ENCODE assay signal across 22 cellular contexts in genomic region chr13:111212517-111212873, GRCh38.
DNase-seq lines count a peak whose midpoint lies in the region; ATAC-seq, FAIRE-seq and TF ChIP-seq lines count a peak whose summit lies in the region.
"Had no signal": no experiment of that assay in that cellular context is flagged by ENCODE, and none has a peak within 500 bp of the region (broad histone marks: within the 10 kb centered on the region; RNA-seq: fewer than 3 reads in every experiment).

No MANE protein-coding gene starts in this region.

- no peak for TF ChIP-seq POLR2A in H1 (IDR thresholded peaks at IDR 0.05; ENCODE audit: control extremely low read depth in 1 of 2, low read depth in 2 of 2, low read length in 2 of 2)

- H3K23ac ChIP-seq in H1 (ENCODE audit: insufficient read length) (no peak overlapping the region), neuronal stem cell (ENCODE audit: low read depth, low read length, poor library complexity) (no peak overlapping the region)

- POLR2A ChIA-PET in H1 (lab: Charles Lee; ENCODE audit: partially characterized antibody), result interaction anchor here (0.6 to 1.4 kb wide), 3 partner anchors 10 to 154 kb away, joined by 3 to 4 read pairs (median 3); no protein-coding TSS in a partner anchor

- H3K9me2 ChIP-seq in Karpas-422 (replicated peaks; ENCODE audit: insufficient read depth, low read length), result no peaks in the 10 kb centered on the region

- H2BK5ac ChIP-seq in H1 (ENCODE audit: low read depth, low read length) (no peak overlapping the region), neuronal stem cell (ENCODE audit: low read length) (no peak overlapping the region)

- no peaks in the 10 kb centered on the region for H3K27me3 ChIP-seq in Karpas-422 (ENCODE audit: low read length)
- no peaks in the 10 kb centered on the region for H3K27me3 ChIP-seq in H1 (replicated peaks in 1 of 4; ENCODE audit: control insufficient read depth in 3 of 4, extremely low read depth in 1 of 4, insufficient read depth in 3 of 4, low read length in 3 of 4)
- H3K27me3 ChIP-seq in neuronal stem cell (ENCODE audit: control insufficient read depth in 3 of 3, insufficient read depth in 3 of 3, low read depth in 1 of 3, low read length in 3 of 3), result no peaks in the 10 kb centered on the region
- H3K27me3 ChIP-seq in thoracic aorta (replicated peaks; ENCODE audit: insufficient read depth), result no peaks in the 10 kb centered on the region
- H3K27me3 ChIP-seq: BLaER1 treated with 17β-estradiol and CSF1 and Interleukin-3, amounts not matched to agents 10 nM and 100 nM; foreskin keratinocyte; sigmoid colon had no signal

- H2AK5ac ChIP-seq in H1 (ENCODE audit: low read depth, low read length), result no peak overlapping the region
- H2AK5ac ChIP-seq in neuronal stem cell (ENCODE audit: low read depth, low read length), result no peak overlapping the region

- no peak overlapping the region for H2BK15ac ChIP-seq in H1 (ENCODE audit: low read length)
- H2BK15ac ChIP-seq in neuronal stem cell (ENCODE audit: low read length), result no peak overlapping the region

- no peak for FAIRE-seq in H1 (lab: Jason Lieb, UNC)
- FAIRE-seq: HepG2 had no signal

- H3K18ac ChIP-seq in H1 (ENCODE audit: extremely low read depth, low read length), result no peak overlapping the region
- H3K18ac ChIP-seq in neuronal stem cell (ENCODE audit: low read length), result no peak overlapping the region

- H4K8ac ChIP-seq in H1 (ENCODE audit: extremely low read depth, insufficient read depth, low read length) (no peak overlapping the region), neuronal stem cell (ENCODE audit: low read depth, low read length) (no peak overlapping the region)

- no peak overlapping the region for H3K9ac ChIP-seq in Karpas-422 (ENCODE audit: low read length)
- H3K9ac ChIP-seq in H1 (replicated peaks in 1 of 4; ENCODE audit: extremely low read depth in 1 of 4, low read depth in 3 of 4, low read length in 3 of 4), result peak overlapping the region in 1 of 4 experiments; percentile 54; a peak in 1 of 7 replicates
- H3K9ac ChIP-seq in neuronal stem cell (ENCODE audit: low read depth, low read length, poor library complexity), result no peak overlapping the region
- H3K9ac ChIP-seq: BLaER1 treated with 17β-estradiol and CSF1 and Interleukin-3, amounts not matched to agents 10 nM and 100 nM had no signal

- no peak overlapping the region for H4K5ac ChIP-seq in H1 (ENCODE audit: insufficient read length, low read depth, low read length)

- H2AFZ ChIP-seq in Karpas-422 (ENCODE audit: low read length) (no peak overlapping the region), H1 (ENCODE audit: low read length) (no peak overlapping the region), neuronal stem cell (ENCODE audit: low read length) (no peak overlapping the region)

- H3K4me2 ChIP-seq in Karpas-422 (ENCODE audit: low read depth, low read length, poor library complexity, severe bottlenecking), result no peak overlapping the region
- peak overlapping the region; percentile 61 to 74 for H3K4me2 ChIP-seq in H1 (ENCODE audit: insufficient read depth in 1 of 2, low read depth in 2 of 2, low read length in 2 of 2)
- H3K4me2 ChIP-seq in neuronal stem cell (ENCODE audit: insufficient read depth, low read length, poor library complexity, severe bottlenecking), result peak overlapping the region; percentile 40

- H3K56ac ChIP-seq in H1 (replicated peaks; ENCODE audit: insufficient read length, low read depth, low read length), result no peak overlapping the region

- TF ChIP-seq CTCF in H1 (IDR thresholded peaks at IDR 0.05; ENCODE audit: control extremely low read depth in 1 of 3, insufficient read depth in 1 of 3, low read depth in 1 of 3, low read length in 3 of 3), result no peak
- TF ChIP-seq CTCF in thoracic aorta (IDR thresholded peaks at IDR 0.05), result no peak

- no peak overlapping the region; the same call in 1 of the 2 replicates for H2BK12ac ChIP-seq in H1 (ENCODE audit: low read depth, low read length)
- no peak overlapping the region for H2BK12ac ChIP-seq in neuronal stem cell (ENCODE audit: low read length)

- H3K4me1 ChIP-seq in Karpas-422 (ENCODE audit: low read length), result peaks cover 87% of the 10 kb centered on the region
- H3K4me1 ChIP-seq in H1 (replicated peaks in 1 of 4; ENCODE audit: control insufficient read depth in 3 of 4, insufficient read depth in 4 of 4, low read length in 3 of 4), result peaks cover 20 to 47% (median 38%) of the 10 kb centered on the region in 4 experiments
- peaks cover 38 to 41% of the 10 kb centered on the region in 2 donors for H3K4me1 ChIP-seq in neuronal stem cell (ENCODE audit: control insufficient read depth in 2 of 2, insufficient read depth in 1 of 2, low read depth in 1 of 2, low read length in 2 of 2)
- H3K4me1 ChIP-seq in thoracic aorta (ENCODE audit: control insufficient read depth in 1 of 2, low read depth in 2 of 2), result peaks cover 49 to 97% of the 10 kb centered on the region in 2 donors
- H3K4me1 ChIP-seq: foreskin keratinocyte, HAP-1 had no signal

- H3K9me3 ChIP-seq in Karpas-422 (ENCODE audit: low read length) (no peaks in the 10 kb centered on the region), H1 (ENCODE audit: insufficient read depth in 2 of 2, low read depth in 1 of 2, low read length in 1 of 2) (no peaks in the 10 kb centered on the region), neuronal stem cell (replicated peaks in 1 of 2; ENCODE audit: control insufficient read depth in 2 of 2, insufficient read depth in 1 of 2, low read depth in 1 of 2, low read length in 2 of 2) (no peaks in the 10 kb centered on the region), thoracic aorta (no peaks in the 10 kb centered on the region)
- H3K9me3 ChIP-seq: BLaER1 treated with 17β-estradiol and CSF1 and Interleukin-3, amounts not matched to agents 10 nM and 100 nM; HAP-1; mucosa of descending colon; sigmoid colon had no signal

- H4K91ac ChIP-seq in H1 (replicated peaks; ENCODE audit: insufficient read length, low read length) (no peak overlapping the region), neuronal stem cell (ENCODE audit: low read depth, low read length, poor library complexity) (no peak overlapping the region)

- TF ChIP-seq EP300 in H1 (IDR thresholded peaks at IDR 0.05; ENCODE audit: borderline replicate concordance in 1 of 2, low read depth in 2 of 2, low read length in 2 of 2), result no peak

- H2BK120ac ChIP-seq in H1 (replicated peaks; ENCODE audit: low read depth, low read length) (no peak overlapping the region), neuronal stem cell (ENCODE audit: low read depth, low read length) (no peak overlapping the region)

- H3K4me3 ChIP-seq in Karpas-422 (ENCODE audit: low read length) (no peak overlapping the region), H1 (ENCODE audit: extremely low read depth in 1 of 4, insufficient read depth in 2 of 4, low read depth in 3 of 4, low read length in 4 of 4) (peak overlapping the region in 1 of 4 experiments; percentile 19; a peak in 1 of 8 replicates), neuronal stem cell (ENCODE audit: low read length in 2 of 2) (no peak overlapping the region), thoracic aorta (peak overlapping the region; percentile 9)
- H3K4me3 ChIP-seq: BLaER1 treated with 17β-estradiol and CSF1 and Interleukin-3, amounts not matched to agents 10 nM and 100 nM; HAP-1; mucosa of descending colon; sigmoid colon had no signal

- no peak overlapping the region for H3K14ac ChIP-seq in H1 (ENCODE audit: insufficient read length)
- no peak overlapping the region for H3K14ac ChIP-seq in neuronal stem cell (ENCODE audit: low read length)

- H3K27ac ChIP-seq in Karpas-422 (ENCODE audit: low read length) (0 out of 2 replicates have a peak overlapping the region, but pooled peaks have one; percentile 15), H1 (ENCODE audit: low read depth, low read length) (no peak overlapping the region), neuronal stem cell (replicated peaks; ENCODE audit: low read length) (peak overlapping the region; percentile 67), thoracic aorta (peak overlapping the region; percentile 17 to 68)
- H3K27ac ChIP-seq: BLaER1 treated with 17β-estradiol and CSF1 and Interleukin-3, amounts not matched to agents 10 nM and 100 nM; foreskin keratinocyte; WERI-Rb-1 had no signal

- H3K4ac ChIP-seq in H1 (replicated peaks; ENCODE audit: insufficient read length, low read depth, low read length) (no peak overlapping the region), neuronal stem cell (ENCODE audit: low read length) (no peak overlapping the region)

- H3K79me1 ChIP-seq in H1 (ENCODE audit: low read depth, low read length) (peaks cover 14% of the 10 kb centered on the region), neuronal stem cell (ENCODE audit: low read depth, low read length) (no peaks in the 10 kb centered on the region)

- H3K79me2 ChIP-seq in Karpas-422 (ENCODE audit: low read length) (peaks cover 99% of the 10 kb centered on the region), H1 (ENCODE audit: control insufficient read depth in 1 of 2, insufficient read depth in 2 of 2, low read length in 2 of 2) (peaks cover 0 to 92% of the 10 kb centered on the region in 2 experiments; a peak in 3 of 4 replicates)

- TF ChIP-seq RAD21 in H1 (IDR thresholded peaks at IDR 0.05 in 1 of 2, conservative IDR thresholded peaks at IDR 0.05 in 1 of 2; ENCODE audit: low read depth in 2 of 2, low read length in 2 of 2), result no peak

- 68% methylated on average over 4 of the region's 4 CpGs; no CpG with 5 or more reads in 1 of the 2 experiments for WGBS in H1 (ENCODE audit: extremely low coverage in 1 of 2, insufficient coverage in 1 of 2, insufficient read length in 1 of 2, insufficient replicate concordance in 2 of 2, low coverage in 1 of 2, low lambda C conversion rate in 2 of 2, missing lambda C conversion rate in 1 of 2), 2 experiments
- WGBS in neuronal stem cell (ENCODE audit: extremely low coverage in 2 of 2, insufficient read length in 2 of 2, insufficient replicate concordance in 1 of 2), 2 donors, result no CpG with 5 or more reads among the region's 4 CpGs

- H3K36me3 ChIP-seq in Karpas-422 (ENCODE audit: insufficient read depth, low read length), result peaks cover 18% of the 10 kb centered on the region; the same call in 1 of the 2 replicates
- no peaks in the 10 kb centered on the region for H3K36me3 ChIP-seq in H1 (ENCODE audit: control insufficient read depth in 2 of 4, insufficient read depth in 4 of 4, low read length in 3 of 4)
- H3K36me3 ChIP-seq in neuronal stem cell (replicated peaks in 1 of 2; ENCODE audit: control insufficient read depth in 2 of 2, insufficient read depth in 2 of 2, low read length in 2 of 2), result peaks cover under 1 to 8% of the 10 kb centered on the region in 2 donors
- H3K36me3 ChIP-seq in thoracic aorta, result no peaks in the 10 kb centered on the region
- H3K36me3 ChIP-seq: HAP-1, sigmoid colon had no signal

- no peaks in the 10 kb centered on the region for H3K23me2 ChIP-seq in H1 (ENCODE audit: low read depth, low read length)

- no peak for DNase-seq in Karpas-422
- no peak for DNase-seq in H1 (ENCODE audit: low read depth in 1 of 2, low spot score in 2 of 2)
- no peak for DNase-seq in neuronal stem cell (ENCODE audit: low spot score)
- no peak for DNase-seq in thoracic aorta (ENCODE audit: low spot score)
- no peak for DNase-seq in NCI-H2227 treated with DMSO at 0.1 percent for 48 hours (lab: John Stamatoyannopoulos, UW)
- DNase-seq: COR-L47; DMS79 treated with DMSO at 0.1 percent for 48 hours; effector CD4-positive, alpha-beta T cell; foreskin keratinocyte; hippocampal formation; mucosa of descending colon; NCI-H187; NCI-H69; sigmoid colon; WERI-Rb-1 had no signal

- ATAC-seq in thoracic aorta (ENCODE audit: insufficient number of reproducible peaks, low FRiP score, low read depth) (no peak), HG02852 (IDR thresholded peaks at IDR 0.05; ENCODE audit: unreplicated experiment) (no peak), GM19395 (IDR thresholded peaks at IDR 0.05; ENCODE audit: unreplicated experiment) (no peak), HG02763 (IDR thresholded peaks at IDR 0.05; ENCODE audit: unreplicated experiment) (no peak)
- ATAC-seq: foreskin keratinocyte, HepG2, mucosa of descending colon, SK-N-SH treated with all-trans-retinoic acid at 6 μM for 48 hours had no signal

- peaks cover 57% of the 10 kb centered on the region for H4K20me1 ChIP-seq in Karpas-422 (ENCODE audit: insufficient read depth, low read depth, low read length)
- peaks cover 6 to 19% of the 10 kb centered on the region in 2 experiments for H4K20me1 ChIP-seq in H1 (replicated peaks in 1 of 2; ENCODE audit: control insufficient read depth in 1 of 2, insufficient read depth in 2 of 2, low read length in 2 of 2)

- CTCF ChIA-PET in H1 (lab: Charles Lee; ENCODE audit: partially characterized antibody), result interaction anchor here (0.6 to 9.6 kb wide), 9 partner anchors 10 to 144 kb away, joined by 3 to 65 read pairs (median 3); no protein-coding TSS in a partner anchor

- H2BK20ac ChIP-seq in H1 (ENCODE audit: low read length), result no peak overlapping the region
